1 cellular context compared by ENCODE assay signal in genomic region chr15:69414702-69415161, GRCh38.
TF ChIP-seq lines count a peak whose summit lies in the region.

No MANE protein-coding gene starts in this region.

TF ChIP-seq in HEK293, 187 proteins besides CTCF, POLR2A, EP300 and RAD21 (continued from another document):
- TF ChIP-seq PATZ1 (tag by site-specific recombination; IDR thresholded peaks at IDR 0.05) (0 out of 2 replicates have a peak, but pooled peaks have one; percentile 40), PRDM4 (tag by site-specific recombination; IDR thresholded peaks at IDR 0.05) (no peak), ZNF707 (tag by site-specific recombination; IDR thresholded peaks at IDR 0.05) (no peak), ZNF449 (tag by site-specific recombination; IDR thresholded peaks at IDR 0.05) (0 out of 2 replicates have a peak, but pooled peaks have one; percentile 55), ZNF785 (tag by site-specific recombination; IDR thresholded peaks at IDR 0.05) (no peak), ZNF660 (tag by site-specific recombination; IDR thresholded peaks at IDR 0.05) (0 out of 2 replicates have a peak, but pooled peaks have one; percentile 8), ZNF513 (tag by site-specific recombination; IDR thresholded peaks at IDR 0.05) (0 out of 2 replicates have a peak, but pooled peaks have one; percentile 2), ZNF596 (tag by site-specific recombination; IDR thresholded peaks at IDR 0.05) (no peak), HIC1 (tag by site-specific recombination; IDR thresholded peaks at IDR 0.05) (no peak), ZNF529 (tag by site-specific recombination; IDR thresholded peaks at IDR 0.05; ENCODE audit: insufficient replicate concordance) (no peak)
